ENCODE assay signal across 13 cellular contexts in the genomic region with DNA sequence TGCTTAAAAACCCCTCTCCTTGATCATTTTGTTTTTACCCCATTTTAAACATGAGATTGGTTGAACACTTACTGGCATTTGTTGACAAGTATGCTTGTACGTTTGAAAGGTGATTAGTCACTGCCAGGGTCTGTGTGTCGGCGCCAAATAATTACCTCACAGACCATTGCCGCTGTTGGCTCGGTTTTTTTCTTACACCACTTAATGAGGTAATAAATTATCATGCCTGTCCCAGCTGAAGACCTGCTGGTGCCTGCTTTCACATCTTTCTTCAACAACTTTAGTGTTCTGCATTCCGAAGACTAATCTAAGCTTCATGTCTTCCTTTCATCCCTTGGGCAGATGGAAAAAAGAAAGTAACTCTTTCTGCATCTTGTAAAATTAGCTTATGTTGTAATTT.
DNase-seq lines count a peak whose midpoint lies in the region; ATAC-seq, FAIRE-seq and TF ChIP-seq lines count a peak whose summit lies in the region.
"Had no signal": no experiment of that assay in that cellular context is flagged by ENCODE, and none has a peak within 500 bp of the region (broad histone marks: within the 10 kb centered on the region; RNA-seq: fewer than 3 reads in every experiment).

No MANE protein-coding gene starts in this region.

- DNase-seq in Daoy (ENCODE audit: low read depth): peak; percentile 13
- DNase-seq in NCI-H1694 (lab: John Stamatoyannopoulos, UW): peak; percentile 81
- DNase-seq in endodermal cell: no peak
- peak in 1 of 6 donors; percentile 33 for DNase-seq in pancreas
- DNase-seq in activated CD4-positive, alpha-beta memory T cell treated with anti-CD3 and anti-CD28 coated beads, Interleukin-2, amount 10 ng/mL, durations not matched to agents 7 days and 5 days: no peak
- no peak for DNase-seq in cerebellar nuclear complex (lab: John Stamatoyannopoulos, UW)
- DNase-seq: NCI-H2107; Peyer's patch; stimulated activated naive CD4-positive, alpha-beta T cell had no signal

- H3K27me3 Mint-ChIP-seq in endodermal cell (ENCODE audit: insufficient read depth): peaks cover 3% of the 10 kb centered on the region
- no peaks in the 10 kb centered on the region for H3K27me3 Mint-ChIP-seq in activated CD4-positive, alpha-beta memory T cell treated with anti-CD3 and anti-CD28 coated beads, Interleukin-2, amount 10 ng/mL, durations not matched to agents 7 days and 5 days

- TF ChIP-seq CTCF in endodermal cell (conservative IDR thresholded peaks at IDR 0.05): no peak
- TF ChIP-seq CTCF in pancreas (IDR thresholded peaks at IDR 0.05): no peak

- intact Hi-C loops in pancreas (cut with DNase I): no loop called here

- CTCF ChIA-PET in activated CD4-positive, alpha-beta memory T cell treated with anti-CD3 and anti-CD28 coated beads, Interleukin-2, amount 10 ng/mL, durations not matched to agents 7 days and 5 days (lab: Charles Lee): no interaction called here

- peaks cover 43% of the 10 kb centered on the region for H3K36me3 ChIP-seq in endodermal cell (ENCODE audit: control insufficient read depth, insufficient read depth, low read length)
- H3K36me3 ChIP-seq in pancreas: peaks cover 0 to 29% (median 0%) of the 10 kb centered on the region in 3 donors

- no peak for FAIRE-seq in pancreas (lab: Jason Lieb, UNC)
- FAIRE-seq: endometrium, GM12878 had no signal

- 76 to 85% methylated on average over 3 to 6 of the region's 6 CpGs for WGBS in endodermal cell (ENCODE audit: insufficient coverage in 1 of 2, insufficient read length in 1 of 2), 2 experiments
- 41 to 46% methylated on average over 6 of the region's 6 CpGs for WGBS in pancreas, 2 donors

- H3K27ac Mint-ChIP-seq in endodermal cell: no peak overlapping the region
- H3K27ac Mint-ChIP-seq in activated CD4-positive, alpha-beta memory T cell treated with anti-CD3 and anti-CD28 coated beads, Interleukin-2, amount 10 ng/mL, durations not matched to agents 7 days and 5 days: no peak overlapping the region

- no peaks in the 10 kb centered on the region for H3K4me1 ChIP-seq in endodermal cell (ENCODE audit: control insufficient read depth, insufficient read depth, low read length)
- no peaks in the 10 kb centered on the region for H3K4me1 ChIP-seq in pancreas
- H3K4me1 ChIP-seq: Peyer's patch had no signal

- peaks cover 56% of the 10 kb centered on the region for H3K36me3 Mint-ChIP-seq in endodermal cell (ENCODE audit: low read depth)
- H3K36me3 Mint-ChIP-seq in activated CD4-positive, alpha-beta memory T cell treated with anti-CD3 and anti-CD28 coated beads, Interleukin-2, amount 10 ng/mL, durations not matched to agents 7 days and 5 days (ENCODE audit: low read depth): peaks cover 55% of the 10 kb centered on the region

- H3K4me3 ChIP-seq in endodermal cell (ENCODE audit: low read length) (no peak overlapping the region), pancreas (no peak overlapping the region)
- H3K4me3 ChIP-seq: GM12878, Peyer's patch had no signal

- H3K27ac ChIP-seq in endodermal cell (ENCODE audit: low read depth, low read length) (peak overlapping the region; percentile 73), pancreas (no peak overlapping the region)
- H3K27ac ChIP-seq: Peyer's patch had no signal

- POLR2A ChIA-PET in activated CD4-positive, alpha-beta memory T cell treated with anti-CD3 and anti-CD28 coated beads, Interleukin-2, amount 10 ng/mL, durations not matched to agents 7 days and 5 days (lab: Charles Lee): no interaction called here

- H3K9ac ChIP-seq in endodermal cell (ENCODE audit: extremely low read depth, low read length, poor library complexity, severe bottlenecking): no peak overlapping the region

- H3K9me3 Mint-ChIP-seq in endodermal cell: no peaks in the 10 kb centered on the region
- H3K9me3 Mint-ChIP-seq in activated CD4-positive, alpha-beta memory T cell treated with anti-CD3 and anti-CD28 coated beads, Interleukin-2, amount 10 ng/mL, durations not matched to agents 7 days and 5 days: no peaks in the 10 kb centered on the region

- peaks cover 6% of the 10 kb centered on the region for H3K4me1 Mint-ChIP-seq in endodermal cell
- H3K4me1 Mint-ChIP-seq in activated CD4-positive, alpha-beta memory T cell treated with anti-CD3 and anti-CD28 coated beads, Interleukin-2, amount 10 ng/mL, durations not matched to agents 7 days and 5 days: peaks cover 10% of the 10 kb centered on the region

- H3K9me3 ChIP-seq in endodermal cell (ENCODE audit: control insufficient read depth, low read length): no peaks in the 10 kb centered on the region
- no peaks in the 10 kb centered on the region for H3K9me3 ChIP-seq in pancreas
- H3K9me3 ChIP-seq: Peyer's patch had no signal

- no peak overlapping the region for H3K4me3 Mint-ChIP-seq in endodermal cell
- no peak overlapping the region for H3K4me3 Mint-ChIP-seq in activated CD4-positive, alpha-beta memory T cell treated with anti-CD3 and anti-CD28 coated beads, Interleukin-2, amount 10 ng/mL, durations not matched to agents 7 days and 5 days

- ATAC-seq in pancreas: peak; percentile 53 to 82 (median 74)
- no peak for ATAC-seq in GM19463 (IDR thresholded peaks at IDR 0.05; ENCODE audit: unreplicated experiment)
- no peak for ATAC-seq in HG02571 (IDR thresholded peaks at IDR 0.05; ENCODE audit: unreplicated experiment)
- ATAC-seq: GM12878 had no signal

- H3K27me3 ChIP-seq in endodermal cell (ENCODE audit: control insufficient read depth, insufficient read depth, low read length, poor library complexity, severe bottlenecking): no peaks in the 10 kb centered on the region
- H3K27me3 ChIP-seq in pancreas: no peaks in the 10 kb centered on the region
- H3K27me3 ChIP-seq: Peyer's patch had no signal

Comparison
In these comparisons a context has a peak if more than half of its experiments do, and no peak if none do; other contexts are left out.
1. DNase-seq: peak in Daoy (single experiment) and NCI-H1694 (single experiment); none in endodermal cell (single experiment), activated CD4-positive, alpha-beta memory T cell treated with anti-CD3 and anti-CD28 coated beads, Interleukin-2, amount 10 ng/mL, durations not matched to agents 7 days and 5 days (single experiment) and cerebellar nuclear complex (0 of 2).
2. ATAC-seq: peak in pancreas (4 of 4); none in GM19463 (single experiment) and HG02571 (single experiment).